ENCODE assay signal across 8 cellular contexts in genomic region chr1:156102634-156103511, GRCh38. TPM values are rescaled to one million over a fixed set of nuclear protein-coding genes. Genes with fewer than 3 reads are reported as not detected.
DNase-seq lines count a peak whose midpoint lies in the region; ATAC-seq, FAIRE-seq and TF ChIP-seq lines count a peak whose summit lies in the region.

No MANE protein-coding gene starts in this region.

- ATAC-seq in Panc1 (no peak), GM18511 (IDR thresholded peaks at IDR 0.05; ENCODE audit: unreplicated experiment) (no peak)

- POLR2A ChIA-PET in Panc1 (lab: Charles Lee): interaction anchor here (0.6 to 1.0 kb wide), 3 partner anchors 10 to 70 kb away, joined by 3 to 4 read pairs (median 3); no protein-coding TSS in a partner anchor

- intact Hi-C loops in Panc1 (cut with micrococcal nuclease; ENCODE audit: unreplicated experiment) (no loop called here), esophagus muscularis mucosa (cut with DNase I) (no loop called here), prostate gland (cut with DNase I) (no loop called here)

- 38% methylated on average over 15 of the region's 16 CpGs for WGBS in esophagus muscularis mucosa
- 64% methylated on average over 16 of the region's 16 CpGs for WGBS in prostate gland

- TF ChIP-seq EP300 in esophagus muscularis mucosa (IDR thresholded peaks at IDR 0.05): no peak

- H3K36me3 ChIP-seq in Panc1 (ENCODE audit: control insufficient read depth, insufficient read depth, low read length): no peaks in the 10 kb centered on the region
- H3K36me3 ChIP-seq in esophagus muscularis mucosa: no peaks in the 10 kb centered on the region
- no peaks in the 10 kb centered on the region for H3K36me3 ChIP-seq in prostate gland

- no peak overlapping the region for H3K4me3 ChIP-seq in Panc1 (ENCODE audit: low read depth in 2 of 2, low read length in 2 of 2)
- H3K4me3 ChIP-seq in esophagus muscularis mucosa: peak overlapping the region in 2 of 4 donors; percentile 36 to 53
- no peak overlapping the region for H3K4me3 ChIP-seq in prostate gland

- H3K27me3 ChIP-seq in Panc1 (ENCODE audit: control insufficient read depth, insufficient read depth, low read length) (no peaks in the 10 kb centered on the region), esophagus muscularis mucosa (no peaks in the 10 kb centered on the region), prostate gland (replicated peaks; ENCODE audit: insufficient read depth) (no peaks in the 10 kb centered on the region)

- peak; percentile 59 for DNase-seq in Daoy (ENCODE audit: low read depth)
- DNase-seq in Panc1 (ENCODE audit: low read depth, low spot score): no peak
- DNase-seq in esophagus muscularis mucosa (ENCODE audit: extremely low spot score): no peak
- DNase-seq in prostate gland (ENCODE audit: low spot score): no peak
- DNase-seq in GM10266 (ENCODE audit: extremely low spot score): no peak
- DNase-seq in urothelium cell line (ENCODE audit: low spot score): no peak
- DNase-seq in islet precursor cell: no peak

- H3K9me3 ChIP-seq in Panc1 (ENCODE audit: control insufficient read depth, insufficient read depth, low read depth, low read length): no peaks in the 10 kb centered on the region
- H3K9me3 ChIP-seq in esophagus muscularis mucosa: no peaks in the 10 kb centered on the region
- H3K9me3 ChIP-seq in prostate gland: no peaks in the 10 kb centered on the region

- CTCF ChIA-PET in Panc1 (lab: Charles Lee): interaction anchor here (0.6 to 1.2 kb wide), 3 partner anchors 12 to 110 kb away, joined by 3 to 5 read pairs (median 3); partner anchors contain the start of gene PMF1

- in situ Hi-C loops in Panc1 (cut with HindIII; ENCODE audit: low pct_unique_long_range_greater_than_20kb, low sequenced_read_pairs): no loop called here

- no TSS peak for BruUV-seq in Panc1 (replicated peaks; lab: Mats Ljungman, UMichigan)

- H3K4me1 ChIP-seq in Panc1 (ENCODE audit: control insufficient read depth, insufficient read depth, low read length) (peaks cover 48% of the 10 kb centered on the region), esophagus muscularis mucosa (peaks cover 68 to 78% (median 75%) of the 10 kb centered on the region in 4 donors), prostate gland (replicated peaks) (peaks cover 26% of the 10 kb centered on the region)

- peak overlapping the region; percentile 95 for H3K27ac ChIP-seq in Panc1 (ENCODE audit: low read length)
- H3K27ac ChIP-seq in esophagus muscularis mucosa (replicated peaks in 1 of 4): peak overlapping the region; percentile 89 to 92 (median 91)
- peak overlapping the region; percentile 94 to 97 for H3K27ac ChIP-seq in prostate gland

- TF ChIP-seq CTCF in Panc1 (IDR thresholded peaks at IDR 0.05): no peak
- TF ChIP-seq CTCF in esophagus muscularis mucosa (IDR thresholded peaks at IDR 0.05): no peak
- no peak for TF ChIP-seq CTCF in prostate gland (IDR thresholded peaks at IDR 0.05)
- TF ChIP-seq CTCF in GM10266 (IDR thresholded peaks at IDR 0.05; ENCODE audit: control insufficient read depth, insufficient read depth, low read depth, missing control alignments): no peak

- TF ChIP-seq POLR2A in esophagus muscularis mucosa (IDR thresholded peaks at IDR 0.05; ENCODE audit: low read depth) (no peak), prostate gland (IDR thresholded peaks at IDR 0.05) (no peak)

- FAIRE-seq in urothelium cell line (lab: Jason Lieb, UNC): no peak

RNA-seq across cellular contexts. Expression of gene LMNA, which starts 11.6 kb away (rescaled TPM):
- total RNA-seq in Daoy (2014; rRNA removed; shearing (Covaris generic)): 708 and 737 TPM in 2 replicates
- 691 TPM for total RNA-seq in Panc1 (2021; ENCODE audit: unreplicated experiment)
- 726 TPM for polyA plus RNA-seq in Panc1 (2012; ENCODE audit: insufficient read length)
- 100 to 1,000 TPM; 311 to 589 (median 380) TPM for total RNA-seq in esophagus muscularis mucosa
- total RNA-seq in prostate gland: 100 to 1,000 TPM; 227 to 265 TPM

RNA-seq across cellular contexts. Expression of gene MEX3A, which starts 20.6 kb away (rescaled TPM):
- total RNA-seq in Daoy (2014; rRNA removed; shearing (Covaris generic)): 5.3 and 12.8 TPM in 2 replicates
- total RNA-seq in Panc1 (2021; ENCODE audit: unreplicated experiment): 15.8 TPM
- 33.1 TPM for polyA plus RNA-seq in Panc1 (2012; ENCODE audit: insufficient read length)
- total RNA-seq in esophagus muscularis mucosa: 1 to 10 TPM in 1 of 4 donors, under 1 TPM in 3; under 0.01 to 1.6 (median 0.66) TPM
- total RNA-seq in prostate gland: 1 to 10 TPM; 3.3 to 5.7 TPM

RNA-seq across cellular contexts. Expression of gene RAB25, which starts 41.9 kb away (rescaled TPM):
- not detected in 2 replicates for total RNA-seq in Daoy (2014; rRNA removed; shearing (Covaris generic))
- total RNA-seq in Panc1 (2021; ENCODE audit: unreplicated experiment): not detected
- not detected for polyA plus RNA-seq in Panc1 (2012; ENCODE audit: insufficient read length)
- total RNA-seq in esophagus muscularis mucosa: not detected
- 100 to 1,000 TPM in 1 of 2 donors, 10 to 100 TPM in 1; 33.5 to 100 TPM for total RNA-seq in prostate gland

RNA-seq across cellular contexts. Expression of gene LAMTOR2, which starts 48.3 kb away (rescaled TPM):
- total RNA-seq in Daoy (2014; rRNA removed; shearing (Covaris generic)): 29.8 and 53.9 TPM in 2 replicates
- 63.4 TPM for total RNA-seq in Panc1 (2021; ENCODE audit: unreplicated experiment)
- 111 TPM for polyA plus RNA-seq in Panc1 (2012; ENCODE audit: insufficient read length)
- total RNA-seq in esophagus muscularis mucosa: 100 to 1,000 TPM in 1 of 4 donors, 10 to 100 TPM in 3; 59.3 to 106 (median 75.5) TPM
- 10 to 100 TPM; 48.0 to 91.4 TPM for total RNA-seq in prostate gland

RNA-seq across cellular contexts. Expression of gene UBQLN4, which starts 49.3 kb away (rescaled TPM):
- total RNA-seq in Daoy (2014; rRNA removed; shearing (Covaris generic)): 22.7 and 28.5 TPM in 2 replicates
- total RNA-seq in Panc1 (2021; ENCODE audit: unreplicated experiment) (60.0 TPM), esophagus muscularis mucosa (10 to 100 TPM; 17.4 to 33.3 (median 26.0) TPM), prostate gland (10 to 100 TPM; 27.0 to 43.6 TPM)
- polyA plus RNA-seq in Panc1 (2012; ENCODE audit: insufficient read length): 54.4 TPM

Comparison
In these comparisons a context has a peak if more than half of its experiments do, and no peak if none do; other contexts are left out.
1. RNA of gene RAB25, which starts 41.9 kb away (total RNA-seq): 33.5 to 100 TPM in prostate gland; not detected in esophagus muscularis mucosa, not detected in Daoy and not detected in Panc1 (single experiment); every median in the first group is over 10 times any median in the second.
2. Peak in every context shown above with its lines, with median percentiles within 50 percentile points of each other: H3K27ac ChIP-seq.